In the genomic region with DNA sequence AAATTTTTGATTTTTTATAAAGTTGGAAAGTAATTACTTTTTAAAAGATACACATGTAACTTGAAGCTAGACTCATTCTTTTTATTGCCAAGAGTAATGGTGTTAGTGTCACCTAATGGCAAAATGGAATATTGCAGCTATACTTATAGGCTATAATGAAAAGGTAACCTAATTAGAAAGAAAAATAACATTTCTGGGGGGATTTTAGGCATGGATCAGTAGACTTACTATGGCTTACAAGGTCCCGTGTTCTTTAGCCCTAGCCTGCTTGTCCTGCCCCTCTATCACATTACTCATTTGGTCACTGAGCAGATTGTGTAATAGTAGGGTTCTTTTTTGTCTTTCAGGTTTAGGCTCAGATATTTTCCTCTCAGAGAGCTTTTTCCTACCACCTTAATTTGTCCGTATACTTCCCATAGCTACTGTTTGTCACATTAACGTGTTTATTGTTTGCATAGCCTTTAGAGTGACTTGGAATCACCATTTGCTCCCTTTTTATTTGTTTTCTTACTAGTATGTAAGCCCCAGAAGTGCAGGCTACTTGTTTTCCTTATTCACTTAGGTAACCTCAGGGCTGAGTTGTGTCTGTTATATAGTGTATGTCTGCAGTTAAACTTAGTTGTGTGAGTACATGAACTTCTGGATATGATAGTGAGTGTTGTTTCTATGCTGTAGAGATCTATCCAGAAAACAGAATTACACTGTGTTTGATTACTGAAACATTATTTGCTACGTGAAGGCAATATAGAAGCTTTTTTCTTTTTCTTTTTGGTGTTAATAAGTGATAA, we compare ENCODE assay signal across 8 cellular contexts. TPM values are rescaled to one million over a fixed set of nuclear protein-coding genes. Genes with fewer than 3 reads are reported as not detected.
DNase-seq lines count a peak whose midpoint lies in the region; ATAC-seq and TF ChIP-seq lines count a peak whose summit lies in the region.

No MANE protein-coding gene starts in this region.

- no peaks in the 10 kb centered on the region for H4K20me1 ChIP-seq in fibroblast of lung (ENCODE audit: control insufficient read depth, extremely low read depth, insufficient read depth, low read length)

- H2AFZ ChIP-seq in fibroblast of lung (ENCODE audit: low read length) = no peak overlapping the region

- no peaks in the 10 kb centered on the region for H3K27me3 ChIP-seq in A673 (replicated peaks; ENCODE audit: insufficient read depth, low read depth, low read length, poor library complexity)
- H3K27me3 ChIP-seq in fibroblast of lung (ENCODE audit: control insufficient read depth, insufficient read depth, low read length) = no peaks in the 10 kb centered on the region

- H3K79me2 ChIP-seq in fibroblast of lung (ENCODE audit: control insufficient read depth, insufficient read depth, low read length) = no peaks in the 10 kb centered on the region

- H3K36me3 ChIP-seq in A673 (ENCODE audit: insufficient read depth, low read length, poor library complexity, severe bottlenecking) (no peaks in the 10 kb centered on the region), fibroblast of lung (ENCODE audit: control insufficient read depth, insufficient read depth, low read length) (no peaks in the 10 kb centered on the region)

- TF ChIP-seq CTCF in A673 (conservative IDR thresholded peaks at IDR 0.05; ENCODE audit: low read depth, low read length) = peak; percentile 81
- peak; percentile 76 for TF ChIP-seq CTCF in GM10266 (IDR thresholded peaks at IDR 0.05; ENCODE audit: control insufficient read depth, insufficient read depth, low read depth, missing control alignments)
- peak; percentile 29 to 64 for TF ChIP-seq CTCF in fibroblast of lung (conservative IDR thresholded peaks at IDR 0.05 in 1 of 2, IDR thresholded peaks at IDR 0.05 in 1 of 2; ENCODE audit: low read depth in 1 of 2, low read length in 2 of 2)
- peak; percentile 70 for TF ChIP-seq CTCF in osteocyte (IDR thresholded peaks at IDR 0.05)
- TF ChIP-seq CTCF in omental fat pad (IDR thresholded peaks at IDR 0.05) = no peak

- no peak overlapping the region for H3K9ac ChIP-seq in fibroblast of lung (ENCODE audit: insufficient read depth, low read length)

- no peak overlapping the region for H3K4me3 ChIP-seq in A673 (ENCODE audit: low read depth, low read length, poor library complexity, severe bottlenecking)
- no peak overlapping the region for H3K4me3 ChIP-seq in fibroblast of lung (replicated peaks in 1 of 4; ENCODE audit: control extremely low read depth in 1 of 4, insufficient read depth in 1 of 4, low read depth in 3 of 4, low read length in 4 of 4)

- POLR2A ChIA-PET in A673 (lab: Charles Lee; ENCODE audit: low non-redundant PET) = no interaction called here

- H3K27ac Mint-ChIP-seq in osteocyte (ENCODE audit: unreplicated experiment) = no peak overlapping the region

- DNase-seq in A673 (ENCODE audit: low spot score) = peak; percentile 60
- no peak for DNase-seq in GM10266 (ENCODE audit: extremely low spot score)
- peak; percentile 39 for DNase-seq in HT1080 (ENCODE audit: low read depth)
- DNase-seq in SHP77 treated with DMSO at 0.1 percent for 48 hours (lab: John Stamatoyannopoulos, UW) = peak; percentile 17
- DNase-seq in fibroblast of lung (ENCODE audit: low read depth in 2 of 2) = peak; percentile 31 to 64
- no peak for DNase-seq in osteocyte (ENCODE audit: extremely low spot score, unreplicated experiment)
- DNase-seq in NCI-H2029 treated with DMSO at 0.1 percent for 48 hours (lab: John Stamatoyannopoulos, UW) = no peak
- no peak for DNase-seq in omental fat pad (ENCODE audit: low spot score)

- ATAC-seq in omental fat pad (ENCODE audit: low FRiP score) = no peak

- no peak overlapping the region for H3K4me2 ChIP-seq in fibroblast of lung (ENCODE audit: extremely low read depth, insufficient read depth, low read length)

- peaks cover 6% of the 10 kb centered on the region for H3K9me3 ChIP-seq in A673 (ENCODE audit: low read depth, low read length, poor library complexity, severe bottlenecking)
- H3K9me3 ChIP-seq in fibroblast of lung (ENCODE audit: control insufficient read depth, insufficient read depth, low read depth, low read length) = no peaks in the 10 kb centered on the region

- H3K27ac ChIP-seq in A673 (ENCODE audit: low read depth, low read length, poor library complexity, severe bottlenecking) = no peak overlapping the region
- H3K27ac ChIP-seq in fibroblast of lung (ENCODE audit: insufficient read depth, low read length) = no peak overlapping the region

- H3K4me1 ChIP-seq in A673 (ENCODE audit: insufficient read depth, low read length, poor library complexity, severe bottlenecking) (peaks cover 3% of the 10 kb centered on the region), fibroblast of lung (ENCODE audit: control insufficient read depth, extremely low read depth, insufficient read depth, low read length) (no peaks in the 10 kb centered on the region)

- peaks cover 4% of the 10 kb centered on the region for H3K9me3 Mint-ChIP-seq in osteocyte (ENCODE audit: unreplicated experiment)

- intact Hi-C loops in A673 (cut with micrococcal nuclease; ENCODE audit: unreplicated experiment) = loop anchor here (2.0 to 10.0 kb wide), 2 partner anchors 143 to 787 kb away; no protein-coding TSS in a partner anchor

- H3K36me3 Mint-ChIP-seq in osteocyte (ENCODE audit: unreplicated experiment) = peaks cover 11% of the 10 kb centered on the region

- no peaks in the 10 kb centered on the region for H3K27me3 Mint-ChIP-seq in osteocyte (ENCODE audit: unreplicated experiment)

- CTCF ChIA-PET in A673 (lab: Charles Lee) = interaction anchor here (0.5 to 1.3 kb wide), 7 partner anchors 9 to 1016 kb away, joined by 3 to 10 read pairs (median 4); no protein-coding TSS in a partner anchor

- no TSS peak for BruUV-seq in A673 (replicated peaks; lab: Mats Ljungman, UMichigan)

- H3K4me3 Mint-ChIP-seq in osteocyte (ENCODE audit: unreplicated experiment) = no peak overlapping the region

- H3K4me1 Mint-ChIP-seq in osteocyte (ENCODE audit: unreplicated experiment) = no peaks in the 10 kb centered on the region

RNA-seq across cellular contexts. Expression of gene RABGAP1L, which starts 58.7 kb away (rescaled TPM):
- total RNA-seq in A673 (2021) (19.3 and 20.7 TPM in 2 replicates), fibroblast of lung (23.4 and 36.5 TPM in 2 replicates), osteocyte (29.3 and 32.2 TPM in 2 replicates), omental fat pad (10 to 100 TPM; 31.7 to 49.7 (median 34.3) TPM)
- 8.4 and 9.1 TPM in 2 replicates for total RNA-seq in HT1080 (2014; rRNA removed; shearing (Covaris generic))
- polyA plus RNA-seq in HT1080 (2015; cell fraction: cytosol; rRNA removed) = 7.6 and 11.3 TPM in 2 replicates
- 17.1 and 20.5 TPM in 2 replicates for polyA plus RNA-seq in HT1080 (2015; cell fraction: nucleus; rRNA removed)
- polyA plus RNA-seq in fibroblast of lung = 20.8 and 33.8 TPM in 2 replicates
- 16.8 and 25.1 TPM in 2 replicates for polyA plus RNA-seq in fibroblast of lung (2012)
- polyA minus RNA-seq in fibroblast of lung (ENCODE audit: low replicate concordance) = 2.1 and 8.4 TPM in 2 replicates

Comparison
In these comparisons a context has a peak if more than half of its experiments do, and no peak if none do; other contexts are left out.
1. DNase-seq: peak in A673 (single experiment), HT1080 (single experiment), SHP77 treated with DMSO at 0.1 percent for 48 hours (single experiment) and fibroblast of lung (2 of 2); none in GM10266 (single experiment), osteocyte (single experiment), NCI-H2029 treated with DMSO at 0.1 percent for 48 hours (single experiment) and omental fat pad (single experiment).
2. CTCF ChIP-seq: peak in A673 (single experiment), GM10266 (single experiment), fibroblast of lung (2 of 2) and osteocyte (single experiment); none in omental fat pad (0 of 3).